15 cellular contexts compared by ENCODE assay signal in genomic region chr15:44087578-44088190, GRCh38.
A peak's percentile ranks its signal among the peaks of the same experiment; 100 is the strongest.
DNase-seq lines count a peak whose midpoint lies in the region; ATAC-seq, FAIRE-seq and TF ChIP-seq lines count a peak whose summit lies in the region.
"Had no signal": no experiment of that assay in that cellular context is flagged by ENCODE, and none has a peak within 500 bp of the region (broad histone marks: within the 10 kb centered on the region; RNA-seq: fewer than 3 reads in every experiment).

No MANE protein-coding gene starts in this region.

- peaks cover 81% of the 10 kb centered on the region for H3K79me2 ChIP-seq in astrocyte (ENCODE audit: insufficient read depth, low read length)

- peaks cover 59% of the 10 kb centered on the region for H3K4me1 Mint-ChIP-seq in astrocyte (ENCODE audit: low read depth, unreplicated experiment)

- peaks cover 2% of the 10 kb centered on the region for H3K4me1 ChIP-seq in A673 (ENCODE audit: insufficient read depth, low read length, poor library complexity, severe bottlenecking)
- H3K4me1 ChIP-seq in astrocyte (ENCODE audit: insufficient read depth, low read length): peaks cover 46% of the 10 kb centered on the region
- H3K4me1 ChIP-seq: BLaER1 had no signal

- no TSS peak for BruUV-seq in A673 (replicated peaks; lab: Mats Ljungman, UMichigan)

- peak overlapping the region; percentile 93 for H3K27ac Mint-ChIP-seq in astrocyte (ENCODE audit: unreplicated experiment)
- H3K27ac Mint-ChIP-seq: natural killer cell treated with Interleukin-12 subunit alpha and Interleukin-12 subunit beta and Interleukin-15 and Interleukin-18, amount 100 ng/mL, for 72 hours had no signal

- H3K4me2 ChIP-seq in astrocyte (ENCODE audit: low read length): peak overlapping the region; percentile 63
- H3K4me2 ChIP-seq: BLaER1 had no signal

- H4K20me1 ChIP-seq in astrocyte (ENCODE audit: insufficient read depth, low read length): no peaks in the 10 kb centered on the region
- H4K20me1 ChIP-seq: BLaER1 had no signal

- H2AFZ ChIP-seq in astrocyte (ENCODE audit: low read depth, low read length): no peak overlapping the region

- no peaks in the 10 kb centered on the region for H3K27me3 Mint-ChIP-seq in astrocyte (ENCODE audit: low read depth, unreplicated experiment)

- no peak for TF ChIP-seq CTCF in A673 (conservative IDR thresholded peaks at IDR 0.05; ENCODE audit: low read depth, low read length)
- no peak for TF ChIP-seq CTCF in HFF-Myc (IDR thresholded peaks at IDR 0.05; ENCODE audit: low read depth, low read length, missing control alignments)
- TF ChIP-seq CTCF in astrocyte (IDR thresholded peaks at IDR 0.05; ENCODE audit: insufficient read depth, low read depth, low read length): no peak

- POLR2A ChIA-PET in A673 (lab: Charles Lee; ENCODE audit: low non-redundant PET): no interaction called here

- peak overlapping the region; percentile 62 for H3K4me3 Mint-ChIP-seq in astrocyte (ENCODE audit: unreplicated experiment)
- H3K4me3 Mint-ChIP-seq: natural killer cell treated with Interleukin-12 subunit alpha and Interleukin-12 subunit beta and Interleukin-15 and Interleukin-18, amount 100 ng/mL, for 72 hours had no signal

- CTCF ChIA-PET in A673 (lab: Charles Lee): interaction anchor here (0.5 kb wide), 1 partner anchor 123 kb away, joined by 8 read pairs; no protein-coding TSS in a partner anchor

- no peak for ATAC-seq in Right ventricle myocardium superior (ENCODE audit: poor library complexity)
- ATAC-seq: natural killer cell treated with Interleukin-12 subunit alpha and Interleukin-12 subunit beta and Interleukin-15 and Interleukin-18, amount 100 ng/mL, for 72 hours had no signal

- H3K9me3 Mint-ChIP-seq in astrocyte (ENCODE audit: unreplicated experiment): no peaks in the 10 kb centered on the region
- H3K9me3 Mint-ChIP-seq: natural killer cell treated with Interleukin-12 subunit alpha and Interleukin-12 subunit beta and Interleukin-15 and Interleukin-18, amount 100 ng/mL, for 72 hours had no signal

- peak; percentile 96 for FAIRE-seq in astrocyte (lab: Jason Lieb, UNC)

- H3K4me3 ChIP-seq in A673 (ENCODE audit: low read depth, low read length, poor library complexity, severe bottlenecking): no peak overlapping the region
- H3K4me3 ChIP-seq in HFF-Myc (replicated peaks; ENCODE audit: low read depth, low read length): no peak overlapping the region
- peak overlapping the region; percentile 15 for H3K4me3 ChIP-seq in astrocyte (ENCODE audit: insufficient read depth, low read depth, low read length)
- H3K4me3 ChIP-seq: BLaER1, MG63 had no signal

- DNase-seq in A673 (ENCODE audit: low spot score): peak; percentile 58
- peak; percentile 62 for DNase-seq in HFF-Myc (ENCODE audit: extremely low read depth, low read depth)
- peak; percentile 93 for DNase-seq in astrocyte (ENCODE audit: low read depth)
- DNase-seq in glomerular visceral epithelial cell (ENCODE audit: extremely low spot score): peak; percentile 51
- no peak for DNase-seq in NCI-H1092 treated with DMSO at 0.1 percent for 48 hours (lab: John Stamatoyannopoulos, UW)
- DNase-seq in Right ventricle myocardium superior: no peak
- DNase-seq in SHP77 (lab: John Stamatoyannopoulos, UW): no peak
- DNase-seq in NCI-H748 treated with DMSO at 0.1 percent for 48 hours (lab: John Stamatoyannopoulos, UW): no peak
- DNase-seq: activated CD4-positive, alpha-beta T cell treated with anti-CD3 and anti-CD28 coated beads, Interleukin-2, amount 50 U/mL, for 48 hours; activated gamma-delta T cell treated with Interleukin-2 at 50 U/mL for 16 hours; MG63; NCI-H524 treated with DMSO at 0.1 percent for 48 hours; stimulated activated naive CD4-positive, alpha-beta T cell treated with Interleukin-2 at 50 U/mL for 16 hours had no signal

- no peak overlapping the region for H3K9ac ChIP-seq in astrocyte (ENCODE audit: low read length)
- H3K9ac ChIP-seq: BLaER1 had no signal

- H3K36me3 ChIP-seq in A673 (ENCODE audit: insufficient read depth, low read length, poor library complexity, severe bottlenecking) (no peaks in the 10 kb centered on the region), astrocyte (ENCODE audit: insufficient read depth, low read length) (no peaks in the 10 kb centered on the region)
- H3K36me3 ChIP-seq: BLaER1, MG63 had no signal

- H3K27me3 ChIP-seq in A673 (replicated peaks; ENCODE audit: insufficient read depth, low read depth, low read length, poor library complexity) (no peaks in the 10 kb centered on the region), astrocyte (ENCODE audit: insufficient read depth, low read length) (no peaks in the 10 kb centered on the region)
- H3K27me3 ChIP-seq: BLaER1, MG63 had no signal

- H3K36me3 Mint-ChIP-seq in astrocyte (ENCODE audit: low read depth, unreplicated experiment): peaks cover 3% of the 10 kb centered on the region
- H3K36me3 Mint-ChIP-seq: natural killer cell treated with Interleukin-12 subunit alpha and Interleukin-12 subunit beta and Interleukin-15 and Interleukin-18, amount 100 ng/mL, for 72 hours had no signal

- H3K9me3 ChIP-seq in A673 (ENCODE audit: low read depth, low read length, poor library complexity, severe bottlenecking) (no peaks in the 10 kb centered on the region), astrocyte (ENCODE audit: insufficient read depth, low read depth, low read length) (no peaks in the 10 kb centered on the region)
- H3K9me3 ChIP-seq: BLaER1, MG63 had no signal

- intact Hi-C loops in A673 (cut with micrococcal nuclease; ENCODE audit: unreplicated experiment) (no loop called here), Right ventricle myocardium superior (cut with DNase I) (no loop called here)

- no peak overlapping the region for H3K27ac ChIP-seq in A673 (ENCODE audit: low read depth, low read length, poor library complexity, severe bottlenecking)
- H3K27ac ChIP-seq in astrocyte (ENCODE audit: low read depth, low read length): peak overlapping the region; percentile 63
- H3K27ac ChIP-seq: BLaER1 had no signal

Comparison
In these comparisons a context has a peak if more than half of its experiments do, and no peak if none do; other contexts are left out.
1. DNase-seq: peak in A673 (single experiment), HFF-Myc (single experiment), astrocyte (single experiment) and glomerular visceral epithelial cell (single experiment); none in NCI-H1092 treated with DMSO at 0.1 percent for 48 hours (single experiment), Right ventricle myocardium superior (single experiment), SHP77 (0 of 2) and NCI-H748 treated with DMSO at 0.1 percent for 48 hours (single experiment).